12 cellular contexts compared by ENCODE assay signal in genomic region chr15:64619880-64620839, GRCh38.
DNase-seq lines count a peak whose midpoint lies in the region; ATAC-seq and TF ChIP-seq lines count a peak whose summit lies in the region.
"Had no signal": no experiment of that assay in that cellular context is flagged by ENCODE, and none has a peak within 500 bp of the region (broad histone marks: within the 10 kb centered on the region; RNA-seq: fewer than 3 reads in every experiment).

No MANE protein-coding gene starts in this region.

- H3K27me3 ChIP-seq in adipocyte (replicated peaks; ENCODE audit: control insufficient read depth, insufficient read depth, low read length), result no peaks in the 10 kb centered on the region

- DNase-seq in AG10803 (ENCODE audit: low read depth) (peak; percentile 73), HS-27A (ENCODE audit: low read depth) (peak; percentile 26), adipocyte (ENCODE audit: low read depth) (peak; percentile 58), left colon (no peak), NCI-H1048 (lab: John Stamatoyannopoulos, UW) (no peak), NCI-H2171 (lab: John Stamatoyannopoulos, UW) (no peak), putamen (ENCODE audit: low spot score) (no peak)
- DNase-seq: activated CD4-positive, alpha-beta T cell treated with anti-CD3 and anti-CD28 coated beads for 1 hour; GDM1; NCI-H526 treated with DMSO at 0.1 percent for 48 hours; stimulated activated CD8-positive, alpha-beta memory T cell treated with anti-CD3 and anti-CD28 coated beads, Interleukin-4, amount 100 ng/mL, for 48 hours had no signal

- peaks cover 6% of the 10 kb centered on the region for H3K36me3 ChIP-seq in adipocyte (ENCODE audit: control insufficient read depth, insufficient read depth, low read length, severe bottlenecking)

- no peaks in the 10 kb centered on the region for H3K9me3 ChIP-seq in adipocyte (ENCODE audit: control insufficient read depth, low read length)

- TF ChIP-seq CTCF in AG10803 (conservative IDR thresholded peaks at IDR 0.05; ENCODE audit: low read length), result no peak

- peaks cover 18% of the 10 kb centered on the region for H3K4me1 ChIP-seq in adipocyte (ENCODE audit: control insufficient read depth, insufficient read depth, low read length)

- H3K9ac ChIP-seq in adipocyte (ENCODE audit: low read length), result no peak overlapping the region

- no peak overlapping the region for H3K4me3 ChIP-seq in AG10803 (ENCODE audit: low read length)
- no peak overlapping the region for H3K4me3 ChIP-seq in adipocyte (ENCODE audit: low read length)

- ATAC-seq in left colon (peak; percentile 85), GM19395 (IDR thresholded peaks at IDR 0.05; ENCODE audit: unreplicated experiment) (no peak)

- intact Hi-C loops in left colon (cut with DNase I, micrococcal nuclease), result no loop called here

Comparison
In these comparisons a context has a peak if more than half of its experiments do, and no peak if none do; other contexts are left out.
1. DNase-seq: peak in AG10803 (single experiment), HS-27A (single experiment) and adipocyte (single experiment); none in left colon (0 of 2), NCI-H1048 (single experiment), NCI-H2171 (single experiment) and putamen (single experiment).